In the genomic region with DNA sequence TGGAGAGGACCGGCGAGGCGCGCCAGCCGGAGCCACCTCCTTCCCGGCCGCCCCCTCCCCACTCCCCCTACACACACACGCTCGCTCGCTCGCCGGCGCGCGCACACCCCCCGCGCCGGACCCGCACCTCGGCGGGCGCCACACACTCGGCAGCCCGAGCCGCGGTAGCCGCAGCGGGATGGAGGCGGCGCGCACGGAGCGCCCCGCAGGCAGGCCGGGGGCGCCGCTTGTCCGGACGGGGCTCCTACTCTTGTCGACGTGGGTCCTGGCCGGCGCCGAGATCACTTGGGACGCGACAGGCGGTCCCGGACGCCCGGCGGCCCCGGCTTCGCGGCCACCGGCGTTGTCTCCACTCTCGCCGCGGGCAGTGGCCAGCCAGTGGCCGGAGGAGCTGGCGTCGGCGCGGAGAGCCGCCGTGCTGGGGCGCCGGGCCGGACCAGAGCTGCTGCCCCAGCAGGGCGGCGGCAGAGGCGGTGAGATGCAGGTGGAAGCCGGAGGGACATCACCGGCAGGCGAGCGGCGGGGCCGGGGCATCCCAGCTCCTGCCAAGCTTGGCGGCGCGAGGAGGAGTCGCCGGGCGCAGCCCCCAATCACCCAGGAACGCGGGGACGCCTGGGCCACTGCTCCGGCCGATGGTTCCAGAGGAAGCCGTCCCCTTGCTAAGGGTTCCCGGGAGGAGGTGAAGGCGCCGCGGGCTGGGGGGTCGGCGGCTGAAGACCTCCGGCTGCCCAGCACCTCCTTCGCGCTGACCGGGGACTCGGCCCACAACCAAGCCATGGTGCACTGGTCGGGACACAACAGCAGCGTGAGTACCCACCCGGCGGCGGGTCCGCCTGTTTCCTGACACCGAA, we compare ENCODE assay signal across 11 cellular contexts. TPM values are rescaled to one million over a fixed set of nuclear protein-coding genes. Genes with fewer than 3 reads are reported as not detected.
A peak's percentile ranks its signal among the peaks of the same experiment; 100 is the strongest.
DNase-seq lines count a peak whose midpoint lies in the region; ATAC-seq, FAIRE-seq and TF ChIP-seq lines count a peak whose summit lies in the region.
"Had no signal": no experiment of that assay in that cellular context is flagged by ENCODE, and none has a peak within 500 bp of the region (broad histone marks: within the 10 kb centered on the region; RNA-seq: fewer than 3 reads in every experiment).

A gene (plus strand): TSS at position 141 of the 851 bp plus-strand sequence.

- no peak for FAIRE-seq in frontal cortex (lab: Jason Lieb, UNC)

- H2AFZ ChIP-seq in osteoblast (ENCODE audit: low read length) = no peak within 1 kb of the TSS

- no peak for TF ChIP-seq CTCF in osteoblast (IDR thresholded peaks at IDR 0.05; ENCODE audit: extremely low read depth, low read depth, low read length)

- H3K79me2 ChIP-seq in osteoblast (ENCODE audit: insufficient read depth, low read length) = no peaks in the 10 kb centered on the region

- no peaks in the 10 kb centered on the region for H3K36me3 ChIP-seq in HUES64 (ENCODE audit: insufficient read depth, low read length)
- no peaks in the 10 kb centered on the region for H3K36me3 ChIP-seq in osteoblast (ENCODE audit: insufficient read depth, low read length)

- ATAC-seq in HG02938 (IDR thresholded peaks at IDR 0.05; ENCODE audit: unreplicated experiment) = no peak

- H3K27ac ChIP-seq in HUES64 (ENCODE audit: low read depth, low read length) = no peak within 1 kb of the TSS
- no peak within 1 kb of the TSS for H3K27ac ChIP-seq in osteoblast (ENCODE audit: low read depth, low read length)
- H3K27ac ChIP-seq: foreskin keratinocyte had no signal

- H3K4me1 ChIP-seq in HUES64 (ENCODE audit: insufficient read depth, low read length) (no peaks in the 10 kb centered on the region), osteoblast (ENCODE audit: insufficient read depth, low read length) (no peaks in the 10 kb centered on the region)
- H3K4me1 ChIP-seq: foreskin keratinocyte had no signal

- H3K27me3 ChIP-seq in HUES64 (ENCODE audit: insufficient read depth, low read length) (peaks cover 99% of the 10 kb centered on the region), osteoblast (ENCODE audit: insufficient read depth, low read length) (peaks cover 29% of the 10 kb centered on the region)

- DNase-seq in ELF-1 (ENCODE audit: low read depth, low spot score) (peak; percentile 30), frontal cortex (ENCODE audit: low spot score in 2 of 2) (no peak), osteoblast (ENCODE audit: insufficient read length, low spot score, missing footprints) (peak; percentile 56), OCI-M1 (lab: John Stamatoyannopoulos, UW) (no peak), NCI-H446 (lab: John Stamatoyannopoulos, UW) (no peak), SIG-M5 treated with dmso at 0.1 percent for 504 hours (lab: John Stamatoyannopoulos, UW; ENCODE audit: unreplicated experiment) (no peak)
- DNase-seq: NCI-H187 treated with DMSO at 0.1 percent for 48 hours had no signal

- no peak within 1 kb of the TSS for H3K4me2 ChIP-seq in osteoblast (ENCODE audit: insufficient read depth, low read length)

- no peak within 1 kb of the TSS for H3K9ac ChIP-seq in HUES64 (ENCODE audit: low read depth, low read length)

- no peaks in the 10 kb centered on the region for H3K9me3 ChIP-seq in HUES64 (ENCODE audit: insufficient read depth, low read depth, low read length)
- H3K9me3 ChIP-seq in osteoblast (ENCODE audit: low read depth, low read length) = no peaks in the 10 kb centered on the region

- H4K20me1 ChIP-seq in osteoblast (ENCODE audit: insufficient read depth, low read length) = no peaks in the 10 kb centered on the region

- H3K4me3 ChIP-seq in HUES64 (ENCODE audit: low read length) (peak within 1 kb of the TSS; percentile 69), osteoblast (ENCODE audit: insufficient read depth, low read length) (no peak within 1 kb of the TSS)

- WGBS in HUES64 = under 1% methylated on average over 108 of the region's 108 CpGs

RNA-seq across cellular contexts. Expression of the gene that starts here (rescaled TPM):
- 0.20 TPM for polyA plus RNA-seq in HUES64 (2013, experiment 1 of 2)
- polyA plus RNA-seq in HUES64 (2013, experiment 2 of 2) = 0.32 TPM
- 11.4 TPM for total RNA-seq in frontal cortex
- not detected in 2 replicates for total RNA-seq in osteoblast
- total RNA-seq: foreskin keratinocyte, HT-29 had no signal
- polyA plus RNA-seq: foreskin keratinocyte had no signal

Comparison
In these comparisons a context has a peak if more than half of its experiments do, and no peak if none do; other contexts are left out.
1. RNA of the gene that starts here (total RNA-seq): 11.4 TPM in frontal cortex (single experiment); not detected in osteoblast; every median in the first group is over 10 times any median in the second.
2. Peak in DNase-seq in osteoblast; RNA of the gene not detected or under 1 TPM.